In genomic region chr20:63896136-63896890, GRCh38 we compare ENCODE assay signal across 1 cellular context.
TF ChIP-seq lines count a peak whose summit lies in the region.

No MANE protein-coding gene starts in this region.

TF ChIP-seq in HepG2, 621 proteins besides CTCF, POLR2A, EP300 and RAD21 (continued from another document and continues in another):
- TF ChIP-seq ZNF770 (CRISPR knock-in tag; IDR thresholded peaks at IDR 0.05) (no peak; the same call in 1 of the 2 replicates), YEATS2 (CRISPR knock-in tag; IDR thresholded peaks at IDR 0.05; ENCODE audit: borderline replicate concordance) (peak; percentile 68; the same call in 1 of the 2 replicates), KDM3A (CRISPR knock-in tag; IDR thresholded peaks at IDR 0.05; ENCODE audit: low read depth) (0 out of 2 replicates have a peak, but pooled peaks have one; percentile 51), RNF2 (conservative IDR thresholded peaks at IDR 0.05; ENCODE audit: low read depth) (0 out of 2 replicates have a peak, but pooled peaks have one; percentile 42), ZNF781 (CRISPR knock-in tag; IDR thresholded peaks at IDR 0.05; ENCODE audit: borderline replicate concordance, not compliant biosample characterization) (peak; percentile 34), SATB2 (CRISPR knock-in tag; IDR thresholded peaks at IDR 0.05) (peak; percentile 75; the same call in 1 of the 2 replicates), FOSL2 (CRISPR knock-in tag; IDR thresholded peaks at IDR 0.05) (peak; percentile 69), ZBTB49 (CRISPR knock-in tag; IDR thresholded peaks at IDR 0.05; ENCODE audit: borderline replicate concordance) (peak; percentile 40; the same call in 1 of the 2 replicates), KLF9 (CRISPR knock-in tag; IDR thresholded peaks at IDR 0.05; ENCODE audit: low read depth) (no peak; the same call in 1 of the 2 replicates), JUN (CRISPR knock-in tag; IDR thresholded peaks at IDR 0.05) (peak; percentile 65; the same call in 1 of the 2 replicates), ZNF275 (CRISPR knock-in tag; IDR thresholded peaks at IDR 0.05; ENCODE audit: borderline replicate concordance) (0 out of 2 replicates have a peak, but pooled peaks have one; percentile 23), ZNF18 (CRISPR knock-in tag; IDR thresholded peaks at IDR 0.05; ENCODE audit: insufficient replicate concordance) (no peak), ZBTB8A (CRISPR knock-in tag; IDR thresholded peaks at IDR 0.05; ENCODE audit: borderline replicate concordance, low read depth) (no peak), WIZ (CRISPR knock-in tag; IDR thresholded peaks at IDR 0.05) (no peak), RCOR2 (CRISPR knock-in tag; IDR thresholded peaks at IDR 0.05) (no peak; the same call in 1 of the 2 replicates), MIER3 (CRISPR knock-in tag; IDR thresholded peaks at IDR 0.05; ENCODE audit: borderline replicate concordance) (peak; percentile 59; the same call in 1 of the 2 replicates), ZKSCAN8 (CRISPR knock-in tag; IDR thresholded peaks at IDR 0.05; ENCODE audit: borderline replicate concordance) (peak; percentile 68; the same call in 1 of the 2 replicates), HCFC1 (IDR thresholded peaks at IDR 0.05; ENCODE audit: low read depth, low read length) (peak; percentile 30; the same call in 1 of the 2 replicates), KMT2B (CRISPR knock-in tag; IDR thresholded peaks at IDR 0.05) (peak; percentile 72; the same call in 1 of the 2 replicates), ZNF83 (CRISPR knock-in tag; IDR thresholded peaks at IDR 0.05; ENCODE audit: borderline replicate concordance) (peak; percentile 57; the same call in 1 of the 2 replicates), ZNF724P (CRISPR knock-in tag; IDR thresholded peaks at IDR 0.05; ENCODE audit: borderline replicate concordance) (peak; percentile 40; the same call in 1 of the 2 replicates), ZMAT5 (CRISPR knock-in tag; IDR thresholded peaks at IDR 0.05; ENCODE audit: borderline replicate concordance, low read depth) (no peak), PAF1 (CRISPR knock-in tag; IDR thresholded peaks at IDR 0.05) (no peak), SIN3A (IDR thresholded peaks at IDR 0.05; ENCODE audit: borderline replicate concordance, low read depth, low read length) (peak; percentile 96), CBFB (CRISPR knock-in tag; IDR thresholded peaks at IDR 0.05) (no peak; the same call in 1 of the 2 replicates), CBX1 (IDR thresholded peaks at IDR 0.05; ENCODE audit: low read depth) (peak; percentile 19), SNAPC5 (CRISPR knock-in tag; IDR thresholded peaks at IDR 0.05; ENCODE audit: borderline replicate concordance) (peak; percentile 77), PCBP1 (IDR thresholded peaks at IDR 0.05; ENCODE audit: borderline replicate concordance, low read depth, low read length) (no peak), MTA3 (CRISPR knock-in tag; IDR thresholded peaks at IDR 0.05) (no peak), PAX8 (CRISPR knock-in tag; IDR thresholded peaks at IDR 0.05; ENCODE audit: borderline replicate concordance) (no peak; the same call in 1 of the 2 replicates), ZNF207 (IDR thresholded peaks at IDR 0.05; ENCODE audit: borderline replicate concordance) (no peak), ZNF530 (CRISPR knock-in tag; IDR thresholded peaks at IDR 0.05; ENCODE audit: low read depth) (no peak), SALL1 (CRISPR knock-in tag; IDR thresholded peaks at IDR 0.05) (peak; percentile 81; the same call in 1 of the 2 replicates), ZMAT3 (CRISPR knock-in tag; conservative IDR thresholded peaks at IDR 0.05) (peak; percentile 92), DDIT3 (CRISPR knock-in tag; IDR thresholded peaks at IDR 0.05) (no peak), ZNF784 (CRISPR knock-in tag; IDR thresholded peaks at IDR 0.05; ENCODE audit: borderline replicate concordance) (peak; percentile 93), CHCHD3 (CRISPR knock-in tag; IDR thresholded peaks at IDR 0.05) (no peak), ZBTB14 (CRISPR knock-in tag; IDR thresholded peaks at IDR 0.05) (peak; percentile 65), XBP1 (CRISPR knock-in tag; IDR thresholded peaks at IDR 0.05) (0 out of 2 replicates have a peak, but pooled peaks have one; percentile 11), ZSCAN5A (CRISPR knock-in tag; IDR thresholded peaks at IDR 0.05; ENCODE audit: borderline replicate concordance) (peak; percentile 77), ZSCAN29 (CRISPR knock-in tag; conservative IDR thresholded peaks at IDR 0.05) (peak; percentile 79; the same call in 1 of the 2 replicates), JUNB (CRISPR knock-in tag; IDR thresholded peaks at IDR 0.05; ENCODE audit: borderline replicate concordance) (no peak), ZNF136 (CRISPR knock-in tag; IDR thresholded peaks at IDR 0.05; ENCODE audit: low read depth) (peak; percentile 95), TBX3 (IDR thresholded peaks at IDR 0.05; ENCODE audit: borderline replicate concordance) (peak; percentile 83; the same call in 1 of the 2 replicates), NR2F6 (IDR thresholded peaks at IDR 0.05) (peak; percentile 80), NR2F6 (CRISPR knock-in tag; IDR thresholded peaks at IDR 0.05) (peak; percentile 85), ZBTB25 (CRISPR knock-in tag; IDR thresholded peaks at IDR 0.05) (peak; percentile 82), TFDP1 (CRISPR knock-in tag; IDR thresholded peaks at IDR 0.05; ENCODE audit: borderline replicate concordance) (0 out of 2 replicates have a peak, but pooled peaks have one; percentile 46), IKZF4 (CRISPR knock-in tag; IDR thresholded peaks at IDR 0.05; ENCODE audit: borderline replicate concordance, low read depth, not compliant biosample characterization) (peak; percentile 84), MIER2 (CRISPR knock-in tag; IDR thresholded peaks at IDR 0.05) (no peak)
